Comparison of ENCODE assay signal across 1 cellular context in the genomic region with DNA sequence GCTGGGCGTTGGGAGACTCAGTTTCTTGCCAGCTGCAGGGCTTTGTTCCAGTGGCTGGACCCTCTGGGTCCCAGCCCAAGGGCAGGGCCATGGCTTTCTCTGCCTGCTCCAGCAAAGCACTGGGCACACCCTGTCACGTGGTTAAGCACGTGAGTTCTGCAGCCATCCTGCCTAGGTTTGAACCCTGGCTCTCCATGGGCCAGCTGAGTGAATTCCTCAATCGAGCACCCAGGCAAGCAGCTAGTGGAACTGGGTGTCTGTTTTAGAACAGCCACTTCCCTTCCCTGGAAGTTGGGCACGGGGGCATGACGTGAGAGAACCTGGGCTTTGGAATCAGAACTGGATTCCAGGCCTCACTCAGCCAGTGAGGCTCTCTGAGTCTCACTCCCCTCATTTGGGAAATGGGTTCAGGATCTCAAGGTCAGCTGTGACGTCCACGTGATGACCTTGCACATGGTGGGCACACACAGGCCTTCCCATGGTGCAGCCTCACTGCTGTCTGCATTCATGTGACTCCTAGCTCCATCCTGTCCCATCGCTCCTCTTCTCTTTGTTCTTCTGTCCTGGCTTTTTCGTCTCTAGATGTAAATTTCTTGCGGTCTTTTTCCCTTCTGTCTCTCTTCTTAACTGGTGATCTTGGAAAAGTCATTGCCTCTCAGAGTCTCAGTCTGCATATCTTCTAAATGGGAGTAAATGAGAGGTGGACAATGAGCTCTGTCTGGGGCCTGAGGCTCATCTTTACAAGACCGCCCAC.
TF ChIP-seq lines count a peak whose summit lies in the region.

No MANE protein-coding gene starts in this region.

TF ChIP-seq in HepG2, 621 proteins besides CTCF, POLR2A, EP300 and RAD21 (continues in another document):
- TF ChIP-seq RARA (CRISPR knock-in tag; IDR thresholded peaks at IDR 0.05), result peak; percentile 77
- TF ChIP-seq ZZZ3 (CRISPR knock-in tag; IDR thresholded peaks at IDR 0.05; ENCODE audit: borderline replicate concordance), result 0 out of 2 replicates have a peak, but pooled peaks have one; percentile 35
- 0 out of 2 replicates have a peak, but pooled peaks have one; percentile 37 for TF ChIP-seq YEATS2 (CRISPR knock-in tag; IDR thresholded peaks at IDR 0.05; ENCODE audit: borderline replicate concordance)
- peak; percentile 31; the same call in 1 of the 2 replicates for TF ChIP-seq GATAD2A (CRISPR knock-in tag; IDR thresholded peaks at IDR 0.05)
- TF ChIP-seq, protein P1, sequence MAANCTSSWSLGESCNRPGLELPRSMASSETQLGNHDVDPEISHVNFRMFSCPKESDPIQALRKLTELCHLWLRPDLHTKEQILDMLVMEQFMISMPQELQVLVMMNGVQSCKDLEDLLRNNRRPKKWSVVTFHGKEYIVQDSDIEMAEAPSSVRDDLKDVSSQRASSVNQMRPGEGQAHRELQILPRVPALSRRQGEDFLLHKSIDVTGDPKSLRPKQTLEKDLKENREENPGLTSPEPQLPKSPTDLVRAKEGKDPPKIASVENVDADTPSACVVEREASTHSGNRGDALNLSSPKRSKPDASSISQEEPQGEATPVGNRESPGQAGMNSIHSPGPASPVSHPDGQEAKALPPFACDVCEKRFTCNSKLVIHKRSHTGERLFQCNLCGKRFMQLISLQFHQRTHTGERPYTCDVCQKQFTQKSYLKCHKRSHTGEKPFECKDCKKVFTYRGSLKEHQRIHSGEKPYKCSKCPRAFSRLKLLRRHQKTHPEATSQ (CRISPR knock-in tag; IDR thresholded peaks at IDR 0.05; ENCODE audit: borderline replicate concordance), result no peak
- TF ChIP-seq CENPT (CRISPR knock-in tag; IDR thresholded peaks at IDR 0.05; ENCODE audit: low read depth), result no peak
- TF ChIP-seq, protein P2, sequence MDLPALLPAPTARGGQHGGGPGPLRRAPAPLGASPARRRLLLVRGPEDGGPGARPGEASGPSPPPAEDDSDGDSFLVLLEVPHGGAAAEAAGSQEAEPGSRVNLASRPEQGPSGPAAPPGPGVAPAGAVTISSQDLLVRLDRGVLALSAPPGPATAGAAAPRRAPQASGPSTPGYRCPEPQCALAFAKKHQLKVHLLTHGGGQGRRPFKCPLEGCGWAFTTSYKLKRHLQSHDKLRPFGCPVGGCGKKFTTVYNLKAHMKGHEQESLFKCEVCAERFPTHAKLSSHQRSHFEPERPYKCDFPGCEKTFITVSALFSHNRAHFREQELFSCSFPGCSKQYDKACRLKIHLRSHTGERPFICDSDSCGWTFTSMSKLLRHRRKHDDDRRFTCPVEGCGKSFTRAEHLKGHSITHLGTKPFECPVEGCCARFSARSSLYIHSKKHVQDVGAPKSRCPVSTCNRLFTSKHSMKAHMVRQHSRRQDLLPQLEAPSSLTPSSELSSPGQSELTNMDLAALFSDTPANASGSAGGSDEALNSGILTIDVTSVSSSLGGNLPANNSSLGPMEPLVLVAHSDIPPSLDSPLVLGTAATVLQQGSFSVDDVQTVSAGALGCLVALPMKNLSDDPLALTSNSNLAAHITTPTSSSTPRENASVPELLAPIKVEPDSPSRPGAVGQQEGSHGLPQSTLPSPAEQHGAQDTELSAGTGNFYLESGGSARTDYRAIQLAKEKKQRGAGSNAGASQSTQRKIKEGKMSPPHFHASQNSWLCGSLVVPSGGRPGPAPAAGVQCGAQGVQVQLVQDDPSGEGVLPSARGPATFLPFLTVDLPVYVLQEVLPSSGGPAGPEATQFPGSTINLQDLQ (CRISPR knock-in tag; IDR thresholded peaks at IDR 0.05), result no peak
- TF ChIP-seq NFE2 (CRISPR knock-in tag; IDR thresholded peaks at IDR 0.05), result no peak
- TF ChIP-seq SALL1 (CRISPR knock-in tag; IDR thresholded peaks at IDR 0.05), result peak; percentile 44
- no peak for TF ChIP-seq ZNF253 (CRISPR knock-in tag; IDR thresholded peaks at IDR 0.05; ENCODE audit: borderline replicate concordance)
- no peak; the same call in 1 of the 2 replicates for TF ChIP-seq ZIK1 (CRISPR knock-in tag; IDR thresholded peaks at IDR 0.05; ENCODE audit: borderline replicate concordance, low read depth)
- TF ChIP-seq GATAD1 (CRISPR knock-in tag; IDR thresholded peaks at IDR 0.05), result 0 out of 2 replicates have a peak, but pooled peaks have one; percentile 49
- TF ChIP-seq HNRNPL (IDR thresholded peaks at IDR 0.05; ENCODE audit: low read depth, low read length), result 0 out of 2 replicates have a peak, but pooled peaks have one; percentile 60
- TF ChIP-seq SAP130 (CRISPR knock-in tag; IDR thresholded peaks at IDR 0.05; ENCODE audit: low read depth), result peak; percentile 55; the same call in 1 of the 2 replicates
- TF ChIP-seq, protein P3, sequence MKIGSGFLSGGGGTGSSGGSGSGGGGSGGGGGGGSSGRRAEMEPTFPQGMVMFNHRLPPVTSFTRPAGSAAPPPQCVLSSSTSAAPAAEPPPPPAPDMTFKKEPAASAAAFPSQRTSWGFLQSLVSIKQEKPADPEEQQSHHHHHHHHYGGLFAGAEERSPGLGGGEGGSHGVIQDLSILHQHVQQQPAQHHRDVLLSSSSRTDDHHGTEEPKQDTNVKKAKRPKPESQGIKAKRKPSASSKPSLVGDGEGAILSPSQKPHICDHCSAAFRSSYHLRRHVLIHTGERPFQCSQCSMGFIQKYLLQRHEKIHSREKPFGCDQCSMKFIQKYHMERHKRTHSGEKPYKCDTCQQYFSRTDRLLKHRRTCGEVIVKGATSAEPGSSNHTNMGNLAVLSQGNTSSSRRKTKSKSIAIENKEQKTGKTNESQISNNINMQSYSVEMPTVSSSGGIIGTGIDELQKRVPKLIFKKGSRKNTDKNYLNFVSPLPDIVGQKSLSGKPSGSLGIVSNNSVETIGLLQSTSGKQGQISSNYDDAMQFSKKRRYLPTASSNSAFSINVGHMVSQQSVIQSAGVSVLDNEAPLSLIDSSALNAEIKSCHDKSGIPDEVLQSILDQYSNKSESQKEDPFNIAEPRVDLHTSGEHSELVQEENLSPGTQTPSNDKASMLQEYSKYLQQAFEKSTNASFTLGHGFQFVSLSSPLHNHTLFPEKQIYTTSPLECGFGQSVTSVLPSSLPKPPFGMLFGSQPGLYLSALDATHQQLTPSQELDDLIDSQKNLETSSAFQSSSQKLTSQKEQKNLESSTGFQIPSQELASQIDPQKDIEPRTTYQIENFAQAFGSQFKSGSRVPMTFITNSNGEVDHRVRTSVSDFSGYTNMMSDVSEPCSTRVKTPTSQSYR (CRISPR knock-in tag; IDR thresholded peaks at IDR 0.05; ENCODE audit: borderline replicate concordance), result peak; percentile 34; the same call in 1 of the 2 replicates
- no peak for TF ChIP-seq CEBPB (IDR thresholded peaks at IDR 0.05; ENCODE audit: borderline replicate concordance, low read depth, low read length)
- TF ChIP-seq, protein P4, sequence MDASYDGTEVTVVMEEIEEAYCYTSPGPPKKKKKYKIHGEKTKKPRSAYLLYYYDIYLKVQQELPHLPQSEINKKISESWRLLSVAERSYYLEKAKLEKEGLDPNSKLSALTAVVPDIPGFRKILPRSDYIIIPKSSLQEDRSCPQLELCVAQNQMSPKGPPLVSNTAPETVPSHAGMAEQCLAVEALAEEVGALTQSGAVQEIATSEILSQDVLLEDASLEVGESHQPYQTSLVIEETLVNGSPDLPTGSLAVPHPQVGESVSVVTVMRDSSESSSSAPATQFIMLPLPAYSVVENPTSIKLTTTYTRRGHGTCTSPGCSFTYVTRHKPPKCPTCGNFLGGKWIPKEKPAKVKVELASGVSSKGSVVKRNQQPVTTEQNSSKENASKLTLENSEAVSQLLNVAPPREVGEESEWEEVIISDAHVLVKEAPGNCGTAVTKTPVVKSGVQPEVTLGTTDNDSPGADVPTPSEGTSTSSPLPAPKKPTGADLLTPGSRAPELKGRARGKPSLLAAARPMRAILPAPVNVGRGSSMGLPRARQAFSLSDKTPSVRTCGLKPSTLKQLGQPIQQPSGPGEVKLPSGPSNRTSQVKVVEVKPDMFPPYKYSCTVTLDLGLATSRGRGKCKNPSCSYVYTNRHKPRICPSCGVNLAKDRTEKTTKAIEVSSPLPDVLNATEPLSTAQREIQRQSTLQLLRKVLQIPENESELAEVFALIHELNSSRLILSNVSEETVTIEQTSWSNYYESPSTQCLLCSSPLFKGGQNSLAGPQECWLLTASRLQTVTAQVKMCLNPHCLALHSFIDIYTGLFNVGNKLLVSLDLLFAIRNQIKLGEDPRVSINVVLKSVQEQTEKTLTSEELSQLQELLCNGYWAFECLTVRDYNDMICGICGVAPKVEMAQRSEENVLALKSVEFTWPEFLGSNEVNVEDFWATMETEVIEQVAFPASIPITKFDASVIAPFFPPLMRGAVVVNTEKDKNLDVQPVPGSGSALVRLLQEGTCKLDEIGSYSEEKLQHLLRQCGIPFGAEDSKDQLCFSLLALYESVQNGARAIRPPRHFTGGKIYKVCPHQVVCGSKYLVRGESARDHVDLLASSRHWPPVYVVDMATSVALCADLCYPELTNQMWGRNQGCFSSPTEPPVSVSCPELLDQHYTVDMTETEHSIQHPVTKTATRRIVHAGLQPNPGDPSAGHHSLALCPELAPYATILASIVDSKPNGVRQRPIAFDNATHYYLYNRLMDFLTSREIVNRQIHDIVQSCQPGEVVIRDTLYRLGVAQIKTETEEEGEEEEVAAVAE (CRISPR knock-in tag; IDR thresholded peaks at IDR 0.05; ENCODE audit: borderline replicate concordance), result peak; percentile 56; the same call in 1 of the 2 replicates
- TF ChIP-seq, protein P5, sequence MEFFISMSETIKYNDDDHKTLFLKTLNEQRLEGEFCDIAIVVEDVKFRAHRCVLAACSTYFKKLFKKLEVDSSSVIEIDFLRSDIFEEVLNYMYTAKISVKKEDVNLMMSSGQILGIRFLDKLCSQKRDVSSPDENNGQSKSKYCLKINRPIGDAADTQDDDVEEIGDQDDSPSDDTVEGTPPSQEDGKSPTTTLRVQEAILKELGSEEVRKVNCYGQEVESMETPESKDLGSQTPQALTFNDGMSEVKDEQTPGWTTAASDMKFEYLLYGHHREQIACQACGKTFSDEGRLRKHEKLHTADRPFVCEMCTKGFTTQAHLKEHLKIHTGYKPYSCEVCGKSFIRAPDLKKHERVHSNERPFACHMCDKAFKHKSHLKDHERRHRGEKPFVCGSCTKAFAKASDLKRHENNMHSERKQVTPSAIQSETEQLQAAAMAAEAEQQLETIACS (CRISPR knock-in tag; IDR thresholded peaks at IDR 0.05), result 0 out of 2 replicates have a peak, but pooled peaks have one; percentile 5
- TF ChIP-seq ZSCAN20 (CRISPR knock-in tag; IDR thresholded peaks at IDR 0.05; ENCODE audit: borderline replicate concordance), result no peak
- peak; percentile 21 for TF ChIP-seq YY1 (IDR thresholded peaks at IDR 0.05; ENCODE audit: insufficient read depth, insufficient replicate concordance, low read depth, low read length)
- peak; percentile 35 for TF ChIP-seq ZNF652 (CRISPR knock-in tag; IDR thresholded peaks at IDR 0.05; ENCODE audit: borderline replicate concordance, low read depth)
- TF ChIP-seq MIER2 (CRISPR knock-in tag; IDR thresholded peaks at IDR 0.05), result peak; percentile 47; the same call in 1 of the 2 replicates
- TF ChIP-seq, protein P6, sequence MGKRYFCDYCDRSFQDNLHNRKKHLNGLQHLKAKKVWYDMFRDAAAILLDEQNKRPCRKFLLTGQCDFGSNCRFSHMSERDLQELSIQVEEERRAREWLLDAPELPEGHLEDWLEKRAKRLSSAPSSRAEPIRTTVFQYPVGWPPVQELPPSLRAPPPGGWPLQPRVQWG (CRISPR knock-in tag; IDR thresholded peaks at IDR 0.05; ENCODE audit: borderline replicate concordance, low read depth), result 0 out of 2 replicates have a peak, but pooled peaks have one; percentile 89
- TF ChIP-seq ZFP36L2 (CRISPR knock-in tag; IDR thresholded peaks at IDR 0.05), result no peak
- no peak for TF ChIP-seq ZNF24 (IDR thresholded peaks at IDR 0.05)
- TF ChIP-seq FOXA3 (CRISPR knock-in tag; IDR thresholded peaks at IDR 0.05), result peak; percentile 46
- TF ChIP-seq, protein P7, sequence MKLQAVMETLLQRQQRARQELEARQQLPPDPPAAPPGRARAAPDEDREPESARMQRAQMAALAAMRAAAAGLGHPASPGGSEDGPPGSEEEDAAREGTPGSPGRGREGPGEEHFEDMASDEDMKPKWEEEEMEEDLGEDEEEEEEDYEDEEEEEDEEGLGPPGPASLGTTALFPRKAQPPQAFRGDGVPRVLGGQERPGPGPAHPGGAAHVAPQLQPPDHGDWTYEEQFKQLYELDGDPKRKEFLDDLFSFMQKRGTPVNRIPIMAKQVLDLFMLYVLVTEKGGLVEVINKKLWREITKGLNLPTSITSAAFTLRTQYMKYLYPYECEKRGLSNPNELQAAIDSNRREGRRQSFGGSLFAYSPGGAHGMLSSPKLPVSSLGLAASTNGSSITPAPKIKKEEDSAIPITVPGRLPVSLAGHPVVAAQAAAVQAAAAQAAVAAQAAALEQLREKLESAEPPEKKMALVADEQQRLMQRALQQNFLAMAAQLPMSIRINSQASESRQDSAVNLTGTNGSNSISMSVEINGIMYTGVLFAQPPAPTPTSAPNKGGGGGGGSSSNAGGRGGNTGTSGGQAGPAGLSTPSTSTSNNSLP (IDR thresholded peaks at IDR 0.05; ENCODE audit: low read depth, low read length), result no peak
- TF ChIP-seq NFKBIZ (CRISPR knock-in tag; IDR thresholded peaks at IDR 0.05), result peak; percentile 74; the same call in 1 of the 2 replicates
- TF ChIP-seq ZNF562 (CRISPR knock-in tag; IDR thresholded peaks at IDR 0.05; ENCODE audit: borderline replicate concordance), result no peak
- TF ChIP-seq, protein P8, sequence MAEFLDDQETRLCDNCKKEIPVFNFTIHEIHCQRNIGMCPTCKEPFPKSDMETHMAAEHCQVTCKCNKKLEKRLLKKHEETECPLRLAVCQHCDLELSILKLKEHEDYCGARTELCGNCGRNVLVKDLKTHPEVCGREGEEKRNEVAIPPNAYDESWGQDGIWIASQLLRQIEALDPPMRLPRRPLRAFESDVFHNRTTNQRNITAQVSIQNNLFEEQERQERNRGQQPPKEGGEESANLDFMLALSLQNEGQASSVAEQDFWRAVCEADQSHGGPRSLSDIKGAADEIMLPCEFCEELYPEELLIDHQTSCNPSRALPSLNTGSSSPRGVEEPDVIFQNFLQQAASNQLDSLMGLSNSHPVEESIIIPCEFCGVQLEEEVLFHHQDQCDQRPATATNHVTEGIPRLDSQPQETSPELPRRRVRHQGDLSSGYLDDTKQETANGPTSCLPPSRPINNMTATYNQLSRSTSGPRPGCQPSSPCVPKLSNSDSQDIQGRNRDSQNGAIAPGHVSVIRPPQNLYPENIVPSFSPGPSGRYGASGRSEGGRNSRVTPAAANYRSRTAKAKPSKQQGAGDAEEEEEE (CRISPR knock-in tag; IDR thresholded peaks at IDR 0.05; ENCODE audit: borderline replicate concordance), result peak; percentile 84; the same call in 1 of the 2 replicates
- TF ChIP-seq NFE2L1 (CRISPR knock-in tag; IDR thresholded peaks at IDR 0.05; ENCODE audit: borderline replicate concordance), result no peak
- TF ChIP-seq CEBPG (CRISPR knock-in tag; IDR thresholded peaks at IDR 0.05), result 0 out of 2 replicates have a peak, but pooled peaks have one; percentile 12
- TF ChIP-seq RAD51 (IDR thresholded peaks at IDR 0.05; ENCODE audit: borderline replicate concordance), result peak; percentile 90
